In genomic region chrX:120755066-120755846, GRCh38 we compare ENCODE assay signal across 8 cellular contexts.
DNase-seq lines count a peak whose midpoint lies in the region; ATAC-seq, FAIRE-seq and TF ChIP-seq lines count a peak whose summit lies in the region.

No MANE protein-coding gene starts in this region.

- peak overlapping the region; percentile 41 for H3K4me2 ChIP-seq in BLaER1

- no peaks in the 10 kb centered on the region for H3K36me3 ChIP-seq in BLaER1
- H3K36me3 ChIP-seq in Peyer's patch: no peaks in the 10 kb centered on the region

- H3K27ac ChIP-seq in BLaER1 (peak overlapping the region; percentile 55), Peyer's patch (peak overlapping the region in 2 of 4 donors; percentile 59 to 69)

- H4K20me1 ChIP-seq in BLaER1: no peaks in the 10 kb centered on the region

- DNase-seq in GM19239 (ENCODE audit: insufficient read length, low spot score) (no peak), Peyer's patch (peak in 2 of 3 donors; percentile 84 to 86), NCI-H524 treated with DMSO at 0.1 percent for 48 hours (lab: John Stamatoyannopoulos, UW) (no peak), posterior cingulate gyrus (no peak)
- DNase-seq in activated CD8-positive, alpha-beta memory T cell treated with anti-CD3 and anti-CD28 coated beads, Interleukin-2, amount 50 U/mL, for 4 hours: no peak
- DNase-seq in effector CD4-positive, alpha-beta T cell: no peak

- intact Hi-C loops in posterior cingulate gyrus (cut with DNase I): no loop called here

- H3K4me1 ChIP-seq in BLaER1: peaks cover 60% of the 10 kb centered on the region
- H3K4me1 ChIP-seq in Peyer's patch: no peaks in the 10 kb centered on the region

- H3K27me3 ChIP-seq in BLaER1 (no peaks in the 10 kb centered on the region), Peyer's patch (no peaks in the 10 kb centered on the region)

- H3K9me3 ChIP-seq in BLaER1 (no peaks in the 10 kb centered on the region), Peyer's patch (no peaks in the 10 kb centered on the region)

- no peak for TF ChIP-seq POLR2A in Peyer's patch (IDR thresholded peaks at IDR 0.05)

- no peak overlapping the region; the same call in 1 of the 2 replicates for H3K9ac ChIP-seq in BLaER1

- TF ChIP-seq CTCF in Peyer's patch (IDR thresholded peaks at IDR 0.05): no peak

- ATAC-seq in HG03175 (IDR thresholded peaks at IDR 0.05; ENCODE audit: unreplicated experiment): peak; percentile 78

- H3K4me3 ChIP-seq in BLaER1 (no peak overlapping the region), Peyer's patch (no peak overlapping the region)

- FAIRE-seq in GM19239 (lab: Jason Lieb, UNC): peak; percentile 97

Comparison
In these comparisons a context has a peak if more than half of its experiments do, and no peak if none do; other contexts are left out.
1. DNase-seq: peak in Peyer's patch (2 of 3); none in GM19239 (single experiment), NCI-H524 treated with DMSO at 0.1 percent for 48 hours (single experiment), posterior cingulate gyrus (0 of 10), activated CD8-positive, alpha-beta memory T cell treated with anti-CD3 and anti-CD28 coated beads, Interleukin-2, amount 50 U/mL, for 4 hours (single experiment) and effector CD4-positive, alpha-beta T cell (single experiment).